ENCODE assay signal across 27 cellular contexts in genomic region chr12:113249546-113249945, GRCh38.
"Had no signal": no experiment of that assay in that cellular context is flagged by ENCODE, and none has a peak within 500 bp of the region (broad histone marks: within the 10 kb centered on the region; RNA-seq: fewer than 3 reads in every experiment).

No MANE protein-coding gene starts in this region.

- H3K9me3 Mint-ChIP-seq: activated naive CD4-positive, alpha-beta T cell treated with anti-CD3 and anti-CD28 coated beads, Interleukin-2, amount 50 U/mL, for 24 hours had no signal

- H3K27me3 Mint-ChIP-seq: activated naive CD4-positive, alpha-beta T cell treated with anti-CD3 and anti-CD28 coated beads, Interleukin-2, amount 50 U/mL, for 24 hours; effector memory CD8-positive, alpha-beta T cell; naive thymus-derived CD8-positive, alpha-beta T cell had no signal

- H3K36me3 ChIP-seq: prostate gland had no signal

- H3K9me3 ChIP-seq: prostate gland, thyroid gland, vagina had no signal

- FAIRE-seq: colon, endothelial cell of umbilical vein had no signal

- H3K4me3 ChIP-seq: hepatocyte, left lung, prostate gland, right atrium auricular region, thyroid gland, vagina had no signal

- H2AFZ ChIP-seq: hepatocyte had no signal

- H3K27ac ChIP-seq: hepatocyte, left lung, prostate gland, vagina had no signal

- H3K27ac Mint-ChIP-seq: activated CD8-positive, alpha-beta T cell treated with anti-CD3 and anti-CD28 coated beads, Interleukin-2, amount 10 ng/mL, durations not matched to agents 7 days and 5 days; activated T-helper 1 cell treated with anti-CD3 and anti-CD28 coated beads, Interleukin-12 subunit alpha, Interleukin-12 subunit beta, Interleukin-2, Interleukin-4 antibody, amounts not matched to agents 30 ng/mL and 10 ng/mL and 1 ng/mL, durations not matched to agents 14 hours and 24 hours and 36 hours; brain; effector memory CD8-positive, alpha-beta T cell; immature natural killer cell; T-helper 2 cell treated with Interferon-gamma antibody and Interleukin-4, amounts not matched to agents 5 μg/mL and 100 μg/mL, for 36 hours had no signal

- H3K4me3 Mint-ChIP-seq: activated CD8-positive, alpha-beta T cell treated with anti-CD3 and anti-CD28 coated beads, Interleukin-2, amount 10 ng/mL, durations not matched to agents 7 days and 5 days; activated naive CD4-positive, alpha-beta T cell treated with anti-CD3 and anti-CD28 coated beads, Interleukin-2, amount 50 U/mL, for 24 hours; activated T-helper 1 cell treated with anti-CD3 and anti-CD28 coated beads, Interleukin-12 subunit alpha, Interleukin-12 subunit beta, Interleukin-2, Interleukin-4 antibody, amounts not matched to agents 30 ng/mL and 10 ng/mL and 1 ng/mL, durations not matched to agents 14 hours and 24 hours and 36 hours; brain; effector memory CD8-positive, alpha-beta T cell; immature natural killer cell; mesothelial cell of epicardium; T-helper 2 cell treated with Interferon-gamma antibody and Interleukin-4, amounts not matched to agents 5 μg/mL and 100 μg/mL, for 36 hours had no signal

- H3K4me1 Mint-ChIP-seq: immature natural killer cell had no signal

- H3K27me3 ChIP-seq: hepatocyte, left lung, right atrium auricular region, thyroid gland, vagina had no signal

- H3K4me2 ChIP-seq: hepatocyte had no signal

- DNase-seq: activated CD4-positive, alpha-beta T cell treated with anti-CD3 and anti-CD28 coated beads for 1 hour; activated CD4-positive, alpha-beta T cell treated with anti-CD3 and anti-CD28 coated beads, Interleukin-2, amount 50 U/mL, for 1 hour; activated CD8-positive, alpha-beta T cell treated with anti-CD3 and anti-CD28 coated beads, Interleukin-2, amount 10 ng/mL, durations not matched to agents 7 days and 5 days; activated gamma-delta T cell; anterior cingulate cortex; effector memory CD8-positive, alpha-beta T cell; foreskin melanocyte; glutamatergic neuron; immature natural killer cell; left lung; mammary epithelial cell; naive thymus-derived CD8-positive, alpha-beta T cell; stimulated activated CD4-positive, alpha-beta T cell treated with anti-CD3 and anti-CD28 coated beads, Interleukin-12 subunit alpha, Interleukin-12 subunit beta, amount 100 ng/mL, for 4 hours; stimulated activated CD4-positive, alpha-beta T cell treated with anti-CD3 and anti-CD28 coated beads, Interleukin-4, amount 100 ng/mL, for 4 hours; stimulated activated naive CD8-positive, alpha-beta T cell treated with anti-CD3 and anti-CD28 coated beads, Interleukin-15, Interleukin-2, amounts not matched to agents 100 U/mL and 50 U/mL, for 24 hours; thyroid gland had no signal

- H3K79me2 ChIP-seq: hepatocyte had no signal
